ENCODE assay signal across 2 cellular contexts in the genomic region with DNA sequence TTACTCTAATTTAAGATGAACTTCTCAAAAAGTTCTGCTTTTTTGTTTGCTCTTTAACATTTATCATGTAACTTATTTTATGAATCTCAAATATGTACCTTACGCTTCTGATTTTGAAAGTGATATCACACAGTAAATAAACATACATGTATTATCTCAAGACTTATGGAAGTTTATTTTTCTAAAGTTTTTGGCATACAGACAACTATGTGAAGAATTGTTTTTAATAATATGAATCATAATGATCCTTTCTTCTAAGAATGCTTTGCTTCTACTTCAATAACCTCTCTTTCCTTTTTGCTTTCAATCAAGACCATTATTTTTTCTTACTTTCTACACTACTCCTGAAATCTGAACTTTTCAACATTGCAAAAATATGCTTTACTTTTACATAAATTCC.
TF ChIP-seq lines count a peak whose summit lies in the region.

No MANE protein-coding gene starts in this region.

TF ChIP-seq in SK-N-SH treated with all-trans-retinoic acid at 6 μM for 48 hours, 23 proteins besides CTCF, POLR2A, EP300 and RAD21 (continued from another document):
- TF ChIP-seq, protein P1, sequence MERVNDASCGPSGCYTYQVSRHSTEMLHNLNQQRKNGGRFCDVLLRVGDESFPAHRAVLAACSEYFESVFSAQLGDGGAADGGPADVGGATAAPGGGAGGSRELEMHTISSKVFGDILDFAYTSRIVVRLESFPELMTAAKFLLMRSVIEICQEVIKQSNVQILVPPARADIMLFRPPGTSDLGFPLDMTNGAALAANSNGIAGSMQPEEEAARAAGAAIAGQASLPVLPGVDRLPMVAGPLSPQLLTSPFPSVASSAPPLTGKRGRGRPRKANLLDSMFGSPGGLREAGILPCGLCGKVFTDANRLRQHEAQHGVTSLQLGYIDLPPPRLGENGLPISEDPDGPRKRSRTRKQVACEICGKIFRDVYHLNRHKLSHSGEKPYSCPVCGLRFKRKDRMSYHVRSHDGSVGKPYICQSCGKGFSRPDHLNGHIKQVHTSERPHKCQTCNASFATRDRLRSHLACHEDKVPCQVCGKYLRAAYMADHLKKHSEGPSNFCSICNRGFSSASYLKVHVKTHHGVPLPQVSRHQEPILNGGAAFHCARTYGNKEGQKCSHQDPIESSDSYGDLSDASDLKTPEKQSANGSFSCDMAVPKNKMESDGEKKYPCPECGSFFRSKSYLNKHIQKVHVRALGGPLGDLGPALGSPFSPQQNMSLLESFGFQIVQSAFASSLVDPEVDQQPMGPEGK (CRISPR knock-in tag; IDR thresholded peaks at IDR 0.05; ENCODE audit: borderline replicate concordance), result no peak
- peak; percentile 75 for TF ChIP-seq ISL1 (CRISPR knock-in tag; IDR thresholded peaks at IDR 0.05)

TF ChIP-seq in SK-N-SH, 30 proteins besides CTCF, POLR2A, EP300 and RAD21 (continued from another document):
- TF ChIP-seq, protein P2, sequence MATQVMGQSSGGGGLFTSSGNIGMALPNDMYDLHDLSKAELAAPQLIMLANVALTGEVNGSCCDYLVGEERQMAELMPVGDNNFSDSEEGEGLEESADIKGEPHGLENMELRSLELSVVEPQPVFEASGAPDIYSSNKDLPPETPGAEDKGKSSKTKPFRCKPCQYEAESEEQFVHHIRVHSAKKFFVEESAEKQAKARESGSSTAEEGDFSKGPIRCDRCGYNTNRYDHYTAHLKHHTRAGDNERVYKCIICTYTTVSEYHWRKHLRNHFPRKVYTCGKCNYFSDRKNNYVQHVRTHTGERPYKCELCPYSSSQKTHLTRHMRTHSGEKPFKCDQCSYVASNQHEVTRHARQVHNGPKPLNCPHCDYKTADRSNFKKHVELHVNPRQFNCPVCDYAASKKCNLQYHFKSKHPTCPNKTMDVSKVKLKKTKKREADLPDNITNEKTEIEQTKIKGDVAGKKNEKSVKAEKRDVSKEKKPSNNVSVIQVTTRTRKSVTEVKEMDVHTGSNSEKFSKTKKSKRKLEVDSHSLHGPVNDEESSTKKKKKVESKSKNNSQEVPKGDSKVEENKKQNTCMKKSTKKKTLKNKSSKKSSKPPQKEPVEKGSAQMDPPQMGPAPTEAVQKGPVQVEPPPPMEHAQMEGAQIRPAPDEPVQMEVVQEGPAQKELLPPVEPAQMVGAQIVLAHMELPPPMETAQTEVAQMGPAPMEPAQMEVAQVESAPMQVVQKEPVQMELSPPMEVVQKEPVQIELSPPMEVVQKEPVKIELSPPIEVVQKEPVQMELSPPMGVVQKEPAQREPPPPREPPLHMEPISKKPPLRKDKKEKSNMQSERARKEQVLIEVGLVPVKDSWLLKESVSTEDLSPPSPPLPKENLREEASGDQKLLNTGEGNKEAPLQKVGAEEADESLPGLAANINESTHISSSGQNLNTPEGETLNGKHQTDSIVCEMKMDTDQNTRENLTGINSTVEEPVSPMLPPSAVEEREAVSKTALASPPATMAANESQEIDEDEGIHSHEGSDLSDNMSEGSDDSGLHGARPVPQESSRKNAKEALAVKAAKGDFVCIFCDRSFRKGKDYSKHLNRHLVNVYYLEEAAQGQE (IDR thresholded peaks at IDR 0.05; ENCODE audit: low read depth, low read length), result no peak
